In genomic region chr1:182392045-182393028, GRCh38 we compare ENCODE assay signal across 1 cellular context.
TF ChIP-seq lines count a peak whose summit lies in the region.

No MANE protein-coding gene starts in this region.

TF ChIP-seq in HepG2, 621 proteins besides CTCF, POLR2A, EP300 and RAD21 (continued from another document and continues in another):
- TF ChIP-seq, protein P1, sequence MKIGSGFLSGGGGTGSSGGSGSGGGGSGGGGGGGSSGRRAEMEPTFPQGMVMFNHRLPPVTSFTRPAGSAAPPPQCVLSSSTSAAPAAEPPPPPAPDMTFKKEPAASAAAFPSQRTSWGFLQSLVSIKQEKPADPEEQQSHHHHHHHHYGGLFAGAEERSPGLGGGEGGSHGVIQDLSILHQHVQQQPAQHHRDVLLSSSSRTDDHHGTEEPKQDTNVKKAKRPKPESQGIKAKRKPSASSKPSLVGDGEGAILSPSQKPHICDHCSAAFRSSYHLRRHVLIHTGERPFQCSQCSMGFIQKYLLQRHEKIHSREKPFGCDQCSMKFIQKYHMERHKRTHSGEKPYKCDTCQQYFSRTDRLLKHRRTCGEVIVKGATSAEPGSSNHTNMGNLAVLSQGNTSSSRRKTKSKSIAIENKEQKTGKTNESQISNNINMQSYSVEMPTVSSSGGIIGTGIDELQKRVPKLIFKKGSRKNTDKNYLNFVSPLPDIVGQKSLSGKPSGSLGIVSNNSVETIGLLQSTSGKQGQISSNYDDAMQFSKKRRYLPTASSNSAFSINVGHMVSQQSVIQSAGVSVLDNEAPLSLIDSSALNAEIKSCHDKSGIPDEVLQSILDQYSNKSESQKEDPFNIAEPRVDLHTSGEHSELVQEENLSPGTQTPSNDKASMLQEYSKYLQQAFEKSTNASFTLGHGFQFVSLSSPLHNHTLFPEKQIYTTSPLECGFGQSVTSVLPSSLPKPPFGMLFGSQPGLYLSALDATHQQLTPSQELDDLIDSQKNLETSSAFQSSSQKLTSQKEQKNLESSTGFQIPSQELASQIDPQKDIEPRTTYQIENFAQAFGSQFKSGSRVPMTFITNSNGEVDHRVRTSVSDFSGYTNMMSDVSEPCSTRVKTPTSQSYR (CRISPR knock-in tag; IDR thresholded peaks at IDR 0.05; ENCODE audit: borderline replicate concordance): peak; percentile 91; the same call in 1 of the 2 replicates
- TF ChIP-seq NCOA2 (CRISPR knock-in tag; IDR thresholded peaks at IDR 0.05) (no peak), PHF21A (CRISPR knock-in tag; IDR thresholded peaks at IDR 0.05) (no peak), TEAD2 (CRISPR knock-in tag; IDR thresholded peaks at IDR 0.05) (no peak), ISX (CRISPR knock-in tag; conservative IDR thresholded peaks at IDR 0.05) (no peak), IRF9 (CRISPR knock-in tag; IDR thresholded peaks at IDR 0.05; ENCODE audit: borderline replicate concordance) (no peak), ZBTB40 (IDR thresholded peaks at IDR 0.05) (no peak), ZBTB40 (CRISPR knock-in tag; IDR thresholded peaks at IDR 0.05) (no peak), ZNF296 (CRISPR knock-in tag; conservative IDR thresholded peaks at IDR 0.05) (no peak), ZNF234 (CRISPR knock-in tag; conservative IDR thresholded peaks at IDR 0.05) (no peak), SRSF1 (optimal IDR thresholded peaks at IDR 0.05; ENCODE audit: low read depth, low read length) (no peak), ZNF331 (CRISPR knock-in tag; IDR thresholded peaks at IDR 0.05) (no peak), ZNF510 (CRISPR knock-in tag; IDR thresholded peaks at IDR 0.05; ENCODE audit: low read depth) (no peak), CBX1 (IDR thresholded peaks at IDR 0.05; ENCODE audit: low read depth) (no peak), NFIC (IDR thresholded peaks at IDR 0.05; ENCODE audit: low read length) (0 out of 2 replicates have a peak, but pooled peaks have one; percentile 39), FOXP4 (CRISPR knock-in tag; IDR thresholded peaks at IDR 0.05) (no peak), ZNF879 (CRISPR knock-in tag; IDR thresholded peaks at IDR 0.05) (peak; percentile 75), PAF1 (CRISPR knock-in tag; IDR thresholded peaks at IDR 0.05) (no peak), ESRRA (CRISPR knock-in tag; IDR thresholded peaks at IDR 0.05; ENCODE audit: low read depth) (no peak), ZNF441 (CRISPR knock-in tag; IDR thresholded peaks at IDR 0.05; ENCODE audit: borderline replicate concordance) (no peak)
- TF ChIP-seq, protein P2, sequence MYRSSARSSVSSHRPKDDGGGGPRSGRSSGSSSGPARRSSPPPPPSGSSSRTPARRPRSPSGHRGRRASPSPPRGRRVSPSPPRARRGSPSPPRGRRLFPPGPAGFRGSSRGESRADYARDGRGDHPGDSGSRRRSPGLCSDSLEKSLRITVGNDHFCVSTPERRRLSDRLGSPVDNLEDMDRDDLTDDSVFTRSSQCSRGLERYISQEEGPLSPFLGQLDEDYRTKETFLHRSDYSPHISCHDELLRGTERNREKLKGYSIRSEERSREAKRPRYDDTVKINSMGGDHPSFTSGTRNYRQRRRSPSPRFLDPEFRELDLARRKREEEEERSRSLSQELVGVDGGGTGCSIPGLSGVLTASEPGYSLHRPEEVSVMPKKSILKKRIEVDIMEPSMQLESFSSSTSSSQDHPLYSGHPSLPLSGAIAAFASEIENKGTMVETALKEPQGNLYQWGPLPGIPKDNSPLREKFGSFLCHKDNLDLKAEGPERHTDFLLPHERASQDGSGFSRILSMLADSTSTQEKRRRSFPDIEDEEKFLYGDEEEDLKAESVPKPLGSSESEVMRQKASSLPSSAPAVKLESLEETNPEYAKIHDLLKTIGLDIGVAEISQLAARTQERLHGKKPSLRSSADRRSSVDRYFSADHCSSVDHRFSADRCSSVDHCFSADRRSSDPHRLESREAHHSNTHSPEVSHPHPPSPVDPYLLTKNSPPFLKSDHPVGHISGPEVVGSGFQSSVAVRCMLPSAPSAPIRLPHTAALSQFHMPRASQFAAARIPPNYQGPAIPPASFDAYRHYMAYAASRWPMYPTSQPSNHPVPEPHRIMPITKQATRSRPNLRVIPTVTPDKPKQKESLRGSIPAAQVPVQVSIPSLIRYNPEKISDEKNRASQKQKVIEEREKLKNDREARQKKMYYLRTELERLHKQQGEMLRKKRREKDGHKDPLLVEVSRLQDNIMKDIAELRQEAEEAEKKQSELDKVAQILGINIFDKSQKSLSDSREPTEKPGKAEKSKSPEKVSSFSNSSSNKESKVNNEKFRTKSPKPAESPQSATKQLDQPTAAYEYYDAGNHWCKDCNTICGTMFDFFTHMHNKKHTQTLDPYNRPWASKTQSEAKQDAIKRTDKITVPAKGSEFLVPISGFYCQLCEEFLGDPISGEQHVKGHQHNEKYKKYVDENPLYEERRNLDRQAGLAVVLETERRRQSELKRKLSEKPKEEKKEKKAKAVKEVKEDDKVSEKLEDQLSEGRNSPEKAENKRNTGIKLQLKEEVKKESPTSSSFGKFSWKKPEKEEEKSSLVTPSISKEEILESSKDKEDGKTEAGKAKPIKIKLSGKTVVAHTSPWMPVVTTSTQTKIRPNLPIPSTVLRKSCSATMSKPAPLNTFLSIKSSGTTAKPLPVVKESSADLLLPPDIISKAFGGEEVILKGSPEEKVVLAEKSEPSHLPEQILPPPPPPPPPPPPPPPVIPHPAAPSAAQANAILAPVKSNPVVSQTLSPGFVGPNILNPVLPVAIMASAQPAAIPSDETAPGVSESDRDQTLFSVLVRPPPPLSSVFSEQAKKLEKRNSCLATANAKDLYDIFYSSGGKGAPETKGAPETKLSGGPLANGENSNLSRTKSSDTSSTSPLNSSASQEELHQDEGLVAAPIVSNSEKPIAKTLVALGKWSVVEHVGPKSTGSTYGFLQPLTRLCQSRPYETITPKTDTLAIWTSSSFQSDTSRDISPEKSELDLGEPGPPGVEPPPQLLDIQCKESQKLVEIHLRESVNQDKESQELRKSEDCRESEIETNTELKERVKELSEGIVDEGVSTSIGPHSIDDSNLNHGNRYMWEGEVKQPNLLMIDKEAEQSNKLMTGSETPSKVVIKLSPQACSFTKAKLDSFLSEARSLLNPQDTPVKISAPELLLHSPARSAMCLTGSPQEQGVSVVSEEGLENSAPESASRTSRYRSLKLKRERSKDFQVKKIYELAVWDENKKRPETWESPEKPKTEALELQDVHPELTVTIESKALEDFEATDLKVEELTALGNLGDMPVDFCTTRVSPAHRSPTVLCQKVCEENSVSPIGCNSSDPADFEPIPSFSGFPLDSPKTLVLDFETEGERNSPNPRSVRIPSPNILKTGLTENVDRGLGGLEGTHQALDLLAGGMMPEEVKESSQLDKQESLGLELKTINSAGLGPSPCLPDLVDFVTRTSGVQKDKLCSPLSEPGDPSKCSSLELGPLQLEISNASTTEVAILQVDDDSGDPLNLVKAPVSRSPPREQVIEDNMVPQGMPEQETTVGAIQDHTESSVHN (CRISPR knock-in tag; IDR thresholded peaks at IDR 0.05): no peak
- TF ChIP-seq, protein P3, sequence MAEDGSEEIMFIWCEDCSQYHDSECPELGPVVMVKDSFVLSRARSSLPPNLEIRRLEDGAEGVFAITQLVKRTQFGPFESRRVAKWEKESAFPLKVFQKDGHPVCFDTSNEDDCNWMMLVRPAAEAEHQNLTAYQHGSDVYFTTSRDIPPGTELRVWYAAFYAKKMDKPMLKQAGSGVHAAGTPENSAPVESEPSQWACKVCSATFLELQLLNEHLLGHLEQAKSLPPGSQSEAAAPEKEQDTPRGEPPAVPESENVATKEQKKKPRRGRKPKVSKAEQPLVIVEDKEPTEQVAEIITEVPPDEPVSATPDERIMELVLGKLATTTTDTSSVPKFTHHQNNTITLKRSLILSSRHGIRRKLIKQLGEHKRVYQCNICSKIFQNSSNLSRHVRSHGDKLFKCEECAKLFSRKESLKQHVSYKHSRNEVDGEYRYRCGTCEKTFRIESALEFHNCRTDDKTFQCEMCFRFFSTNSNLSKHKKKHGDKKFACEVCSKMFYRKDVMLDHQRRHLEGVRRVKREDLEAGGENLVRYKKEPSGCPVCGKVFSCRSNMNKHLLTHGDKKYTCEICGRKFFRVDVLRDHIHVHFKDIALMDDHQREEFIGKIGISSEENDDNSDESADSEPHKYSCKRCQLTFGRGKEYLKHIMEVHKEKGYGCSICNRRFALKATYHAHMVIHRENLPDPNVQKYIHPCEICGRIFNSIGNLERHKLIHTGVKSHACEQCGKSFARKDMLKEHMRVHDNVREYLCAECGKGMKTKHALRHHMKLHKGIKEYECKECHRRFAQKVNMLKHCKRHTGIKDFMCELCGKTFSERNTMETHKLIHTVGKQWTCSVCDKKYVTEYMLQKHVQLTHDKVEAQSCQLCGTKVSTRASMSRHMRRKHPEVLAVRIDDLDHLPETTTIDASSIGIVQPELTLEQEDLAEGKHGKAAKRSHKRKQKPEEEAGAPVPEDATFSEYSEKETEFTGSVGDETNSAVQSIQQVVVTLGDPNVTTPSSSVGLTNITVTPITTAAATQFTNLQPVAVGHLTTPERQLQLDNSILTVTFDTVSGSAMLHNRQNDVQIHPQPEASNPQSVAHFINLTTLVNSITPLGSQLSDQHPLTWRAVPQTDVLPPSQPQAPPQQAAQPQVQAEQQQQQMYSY (CRISPR knock-in tag; IDR thresholded peaks at IDR 0.05): 0 out of 2 replicates have a peak, but pooled peaks have one; percentile 15
- TF ChIP-seq, protein P4, sequence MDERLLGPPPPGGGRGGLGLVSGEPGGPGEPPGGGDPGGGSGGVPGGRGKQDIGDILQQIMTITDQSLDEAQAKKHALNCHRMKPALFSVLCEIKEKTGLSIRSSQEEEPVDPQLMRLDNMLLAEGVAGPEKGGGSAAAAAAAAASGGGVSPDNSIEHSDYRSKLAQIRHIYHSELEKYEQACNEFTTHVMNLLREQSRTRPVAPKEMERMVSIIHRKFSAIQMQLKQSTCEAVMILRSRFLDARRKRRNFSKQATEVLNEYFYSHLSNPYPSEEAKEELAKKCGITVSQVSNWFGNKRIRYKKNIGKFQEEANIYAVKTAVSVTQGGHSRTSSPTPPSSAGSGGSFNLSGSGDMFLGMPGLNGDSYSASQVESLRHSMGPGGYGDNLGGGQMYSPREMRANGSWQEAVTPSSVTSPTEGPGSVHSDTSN (CRISPR knock-in tag; IDR thresholded peaks at IDR 0.05): no peak
